ENCODE assay signal across 11 cellular contexts in the genomic region with DNA sequence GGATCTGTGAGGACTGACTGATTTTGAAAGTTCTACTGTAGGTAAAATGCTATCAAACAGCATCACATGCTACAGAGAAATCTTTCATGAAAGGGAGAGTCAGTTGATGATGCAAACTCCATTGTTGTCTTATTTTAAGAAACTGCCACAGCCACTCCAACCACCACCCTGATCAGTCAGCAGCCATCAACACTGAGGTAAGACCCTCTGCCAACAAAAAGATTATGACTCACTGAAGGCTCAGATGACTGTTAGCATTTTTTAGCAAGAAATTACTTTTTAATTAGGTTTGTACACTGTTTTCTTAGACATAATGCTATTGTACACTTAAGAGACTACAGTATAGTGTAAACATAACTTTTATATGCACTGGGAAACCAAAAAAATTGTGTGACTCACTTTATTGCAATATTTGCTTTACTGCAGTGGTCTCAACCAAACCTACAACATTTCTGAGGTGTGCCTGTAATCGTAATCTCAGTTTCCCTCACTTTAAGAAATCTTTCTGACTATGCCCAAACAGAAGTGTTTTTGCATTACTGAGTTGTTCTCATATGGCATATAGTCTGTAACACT.
DNase-seq lines count a peak whose midpoint lies in the region; ATAC-seq and TF ChIP-seq lines count a peak whose summit lies in the region.
"Had no signal": no experiment of that assay in that cellular context is flagged by ENCODE, and none has a peak within 500 bp of the region (broad histone marks: within the 10 kb centered on the region; RNA-seq: fewer than 3 reads in every experiment).

No MANE protein-coding gene starts in this region.

- H3K4me3 ChIP-seq in AG09309 (ENCODE audit: control insufficient read depth, low read depth, low read length) = no peak overlapping the region
- H3K4me3 ChIP-seq: SK-N-MC had no signal

- peak; percentile 62 for ATAC-seq in GM18868 (IDR thresholded peaks at IDR 0.05; ENCODE audit: unreplicated experiment)
- no peak for ATAC-seq in HG03432 (IDR thresholded peaks at IDR 0.05; ENCODE audit: unreplicated experiment)

- DNase-seq in AG09309 (ENCODE audit: low read depth) = peak; percentile 37
- peak; percentile 66 for DNase-seq in SIG-M5 treated with dmso at 0.1 percent for 504 hours (lab: John Stamatoyannopoulos, UW; ENCODE audit: unreplicated experiment)
- peak; percentile 60 for DNase-seq in fibroblast of gingiva (ENCODE audit: low read depth)
- no peak for DNase-seq in NAMALWA (ENCODE audit: low spot score)
- DNase-seq in AG08395 (ENCODE audit: low spot score) = no peak
- DNase-seq in NCI-H748 (lab: John Stamatoyannopoulos, UW; ENCODE audit: unreplicated experiment) = no peak
- DNase-seq: GOT3, NCI-H1694 had no signal

- TF ChIP-seq CTCF in AG09309 (IDR thresholded peaks at IDR 0.05; ENCODE audit: control insufficient read depth, insufficient read depth, low read depth, low read length, missing control alignments) = no peak

Comparison
In these comparisons a context has a peak if more than half of its experiments do, and no peak if none do; other contexts are left out.
1. DNase-seq: peak in AG09309 (single experiment), SIG-M5 treated with dmso at 0.1 percent for 504 hours (single experiment) and fibroblast of gingiva (single experiment); none in NAMALWA (single experiment), AG08395 (single experiment) and NCI-H748 (single experiment).